8 cellular contexts compared by ENCODE assay signal in the genomic region with DNA sequence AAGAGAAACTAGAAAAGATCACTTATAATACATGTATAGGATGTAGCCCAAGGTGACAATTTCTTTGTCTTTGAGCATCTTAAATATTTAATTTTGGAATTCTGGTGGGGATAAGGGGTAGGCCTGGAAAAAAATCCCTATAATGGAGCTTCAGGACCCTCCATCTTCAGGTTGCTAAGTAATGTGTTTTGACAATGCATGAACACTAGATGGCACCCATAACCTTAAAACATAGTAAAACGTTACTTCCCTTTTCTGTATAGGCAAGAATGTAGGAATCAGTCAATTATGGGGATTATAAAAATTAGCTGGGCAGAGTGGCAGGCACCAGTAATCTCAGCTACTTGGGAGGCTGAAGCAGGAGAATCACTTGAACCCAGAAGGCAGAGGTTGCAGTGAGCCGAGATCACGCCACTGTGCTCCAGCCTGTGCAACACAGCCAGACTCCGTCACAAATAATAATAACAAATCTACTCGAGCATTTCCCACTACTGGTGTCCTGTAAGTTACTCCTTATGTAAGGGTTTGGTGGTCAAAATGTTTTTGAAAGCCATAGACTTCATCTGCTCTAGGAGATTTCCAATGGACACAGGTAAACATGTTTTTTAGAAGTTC.
DNase-seq lines count a peak whose midpoint lies in the region; ATAC-seq and TF ChIP-seq lines count a peak whose summit lies in the region.

No MANE protein-coding gene starts in this region.

- no peaks in the 10 kb centered on the region for H3K4me1 ChIP-seq in BE2C

- H3K4me3 ChIP-seq in BE2C (ENCODE audit: low read depth, low read length), result no peak overlapping the region

- no peaks in the 10 kb centered on the region for H3K36me3 ChIP-seq in BE2C

- no peaks in the 10 kb centered on the region for H3K27me3 ChIP-seq in BE2C

- TF ChIP-seq CTCF in BE2C (IDR thresholded peaks at IDR 0.05; ENCODE audit: low read depth, low read length), result peak; percentile 73

- ATAC-seq in GM18907 (IDR thresholded peaks at IDR 0.05; ENCODE audit: unreplicated experiment) (peak; percentile 86), HG03135 (IDR thresholded peaks at IDR 0.05; ENCODE audit: unreplicated experiment) (peak; percentile 92), HG03196 (IDR thresholded peaks at IDR 0.05; ENCODE audit: unreplicated experiment) (no peak)

- no peak for DNase-seq in BE2C
- peak; percentile 44 for DNase-seq in NCI-H748 (lab: John Stamatoyannopoulos, UW; ENCODE audit: unreplicated experiment)
- peak; percentile 55 for DNase-seq in cerebellar cortex (ENCODE audit: low spot score)
- peak; percentile 18 for DNase-seq in myocyte (ENCODE audit: low read depth)
- no peak for DNase-seq in NCI-H226

- no peaks in the 10 kb centered on the region for H3K9me3 ChIP-seq in BE2C

Comparison
In these comparisons a context has a peak if more than half of its experiments do, and no peak if none do; other contexts are left out.
1. DNase-seq: peak in NCI-H748 (single experiment), cerebellar cortex (single experiment) and myocyte (single experiment); none in BE2C (single experiment) and NCI-H226 (single experiment).